In the genomic region with DNA sequence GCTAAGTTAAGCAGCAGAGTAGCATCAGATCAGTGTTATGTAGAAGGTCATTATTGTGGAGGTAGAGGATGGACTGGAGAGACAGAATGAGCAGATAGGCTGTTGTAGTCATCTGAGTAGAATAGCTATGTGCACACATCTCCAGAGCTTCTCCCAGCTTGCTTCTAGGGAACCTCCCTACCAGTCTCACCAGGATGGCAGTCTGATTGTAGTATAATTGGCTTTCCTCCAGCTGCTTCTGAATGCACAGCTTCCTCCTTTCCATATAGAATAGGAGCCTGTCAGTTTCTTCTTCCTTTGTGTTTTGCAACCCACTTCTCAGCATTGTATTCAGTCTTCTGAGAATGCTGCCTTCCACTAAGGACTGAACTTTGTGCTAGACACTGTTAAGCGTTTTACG, we compare ENCODE assay signal across 11 cellular contexts. TPM values are rescaled to one million over a fixed set of nuclear protein-coding genes. Genes with fewer than 3 reads are reported as not detected.
DNase-seq lines count a peak whose midpoint lies in the region; ATAC-seq and FAIRE-seq lines count a peak whose summit lies in the region.
"Had no signal": no experiment of that assay in that cellular context is flagged by ENCODE, and none has a peak within 500 bp of the region (broad histone marks: within the 10 kb centered on the region; RNA-seq: fewer than 3 reads in every experiment).

No MANE protein-coding gene starts in this region.

- H3K27me3 ChIP-seq in small intestine (ENCODE audit: control insufficient read depth in 2 of 2, insufficient read depth in 2 of 2, low read length in 2 of 2) = no peaks in the 10 kb centered on the region
- H3K27me3 ChIP-seq: adrenal gland had no signal

- H3K4me3 Mint-ChIP-seq in stimulated activated naive B cell treated with anti-CD40 and anti-IgM and Interleukin-4, amounts not matched to agents 10 μg/mL and 1 μg/mL and 100 μg/mL, for 72 hours = peak overlapping the region in 1 of 2 donors; percentile 93

- peaks cover 27 to 52% of the 10 kb centered on the region in 2 donors for H3K36me3 Mint-ChIP-seq in stimulated activated naive B cell treated with anti-CD40 and anti-IgM and Interleukin-4, amounts not matched to agents 10 μg/mL and 1 μg/mL and 100 μg/mL, for 72 hours

- H3K9ac ChIP-seq in SK-N-MC (ENCODE audit: insufficient read length) = peak overlapping the region; percentile 25

- H3K27ac ChIP-seq in SK-N-MC (no peak overlapping the region; the same call in 1 of the 2 replicates), small intestine (ENCODE audit: low read depth in 1 of 2, low read length in 1 of 2) (no peak overlapping the region)
- H3K27ac ChIP-seq: 22Rv1, adrenal gland had no signal

- FAIRE-seq in small intestine (lab: Jason Lieb, UNC) = no peak

- WGBS in small intestine, 3 donors = 10 to 32% (median 16%) methylated on average over 2 of the region's 2 CpGs

- ATAC-seq in esophagus mucosa = peak; percentile 7
- ATAC-seq in stimulated activated naive B cell treated with anti-CD40 and anti-IgM and Interleukin-4, amounts not matched to agents 10 μg/mL and 1 μg/mL and 100 μg/mL, for 72 hours (replicated peaks) = no peak
- no peak for ATAC-seq in HG03139 (IDR thresholded peaks at IDR 0.05; ENCODE audit: unreplicated experiment)
- ATAC-seq in HG03196 (IDR thresholded peaks at IDR 0.05; ENCODE audit: unreplicated experiment) = no peak

- H3K27ac Mint-ChIP-seq in stimulated activated naive B cell treated with anti-CD40 and anti-IgM and Interleukin-4, amounts not matched to agents 10 μg/mL and 1 μg/mL and 100 μg/mL, for 72 hours = no peak overlapping the region

- H3K9me3 Mint-ChIP-seq in stimulated activated naive B cell treated with anti-CD40 and anti-IgM and Interleukin-4, amounts not matched to agents 10 μg/mL and 1 μg/mL and 100 μg/mL, for 72 hours = no peaks in the 10 kb centered on the region

- H3K36me3 ChIP-seq in SK-N-MC (ENCODE audit: insufficient read depth, low read length) = peaks cover 62% of the 10 kb centered on the region
- peaks cover 10 to 20% of the 10 kb centered on the region in 2 donors for H3K36me3 ChIP-seq in small intestine (ENCODE audit: control insufficient read depth in 2 of 2, insufficient read depth in 2 of 2, low read length in 2 of 2)

- H3K4me3 ChIP-seq in SK-N-MC (peak overlapping the region; percentile 87), small intestine (ENCODE audit: low read depth in 1 of 2, low read length in 2 of 2) (no peak overlapping the region)

- H3K9me3 ChIP-seq in SK-N-MC (ENCODE audit: low read depth, low read length) = no peaks in the 10 kb centered on the region
- no peaks in the 10 kb centered on the region for H3K9me3 ChIP-seq in small intestine (ENCODE audit: control insufficient read depth, low read depth)
- H3K9me3 ChIP-seq: adrenal gland had no signal

- H3K4me1 ChIP-seq in small intestine (ENCODE audit: control insufficient read depth in 2 of 2, insufficient read depth in 1 of 2, low read depth in 1 of 2, low read length in 1 of 2) = peaks cover 0 to 14% of the 10 kb centered on the region in 2 donors

- no peaks in the 10 kb centered on the region for H3K27me3 Mint-ChIP-seq in stimulated activated naive B cell treated with anti-CD40 and anti-IgM and Interleukin-4, amounts not matched to agents 10 μg/mL and 1 μg/mL and 100 μg/mL, for 72 hours

- peaks cover 26 to 57% of the 10 kb centered on the region in 2 donors for H3K4me1 Mint-ChIP-seq in stimulated activated naive B cell treated with anti-CD40 and anti-IgM and Interleukin-4, amounts not matched to agents 10 μg/mL and 1 μg/mL and 100 μg/mL, for 72 hours

- DNase-seq in NCI-H82 (lab: John Stamatoyannopoulos, UW) (peak; percentile 53), NCI-H82 treated with DMSO at 0.1 percent for 48 hours (lab: John Stamatoyannopoulos, UW; ENCODE audit: unreplicated experiment) (no peak), SK-N-MC (ENCODE audit: low read depth, low spot score) (no peak), small intestine (peak; percentile 45)
- DNase-seq in stimulated activated naive B cell treated with anti-CD40 and anti-IgM and Interleukin-4, amounts not matched to agents 10 μg/mL and 1 μg/mL and 100 μg/mL, for 72 hours = no peak
- DNase-seq: NCI-H774 had no signal

RNA-seq across cellular contexts. Expression of a gene that starts 2.1 kb away (rescaled TPM):
- 17.1 TPM for total RNA-seq in esophagus mucosa
- 10 to 100 TPM; 12.9 to 56.4 (median 20.5) TPM for polyA plus RNA-seq in small intestine

RNA-seq across cellular contexts. Expression of a gene that starts 2.3 kb away (rescaled TPM):
- 19.6 TPM for total RNA-seq in esophagus mucosa
- polyA plus RNA-seq in small intestine = 1 to 10 TPM; 2.9 to 9.3 (median 4.9) TPM

RNA-seq across cellular contexts. Expression of a gene that starts 24.2 kb away (rescaled TPM):
- 7.0 TPM for total RNA-seq in esophagus mucosa
- 1 to 10 TPM; 1.8 to 7.3 (median 2.7) TPM for polyA plus RNA-seq in small intestine

RNA-seq across cellular contexts. Expression of a gene that starts 49.2 kb away (rescaled TPM):
- 168 TPM for total RNA-seq in esophagus mucosa
- polyA plus RNA-seq in small intestine = 1 to 10 TPM in 1 of 3 donors, under 1 TPM in 1, not detected in 1; 0.54 to 7.1 TPM

Comparison
In these comparisons a context has a peak if more than half of its experiments do, and no peak if none do; other contexts are left out.
1. DNase-seq: peak in NCI-H82 (single experiment) and small intestine (single experiment); none in NCI-H82 treated with DMSO at 0.1 percent for 48 hours (single experiment), SK-N-MC (single experiment) and stimulated activated naive B cell treated with anti-CD40 and anti-IgM and Interleukin-4, amounts not matched to agents 10 μg/mL and 1 μg/mL and 100 μg/mL, for 72 hours (single experiment).